ENCODE assay signal across 8 cellular contexts in genomic region chr12:49069507-49070346, GRCh38. TPM values are rescaled to one million over a fixed set of nuclear protein-coding genes. Genes with fewer than 3 reads are reported as not detected.
DNase-seq lines count a peak whose midpoint lies in the region; ATAC-seq and TF ChIP-seq lines count a peak whose summit lies in the region.

Gene RHEBL1, minus strand, starts transcription at chr12:49069979. Its CDS starts 194 bp downstream, at chr12:49069785.

- POLR2A ChIA-PET in OCI-LY7 (lab: Charles Lee): interaction anchor here (0.6 to 1.4 kb wide), 9 partner anchors 12 to 121 kb away, joined by 3 to 10 read pairs (median 5); partner anchors contain the start of genes ARF3 and TUBA1A

- no peaks in the 10 kb centered on the region for H3K27me3 ChIP-seq in mucosa of stomach (ENCODE audit: control insufficient read depth, insufficient read depth, low read length)

- ATAC-seq in GM21576 (IDR thresholded peaks at IDR 0.05; ENCODE audit: unreplicated experiment): peak; percentile 97

- H3K4me1 Mint-ChIP-seq in IgD-negative memory B cell: peaks cover 9 to 16% (median 10%) of the 10 kb centered on the region in 3 donors

- CTCF ChIA-PET in OCI-LY7 (lab: Charles Lee; ENCODE audit: unreplicated experiment): interaction anchor here (0.6 to 1.0 kb wide), 2 partner anchors 22 to 61 kb away, joined by 4 to 5 read pairs; partner anchors contain the start of gene TUBA1B

- peak within 1 kb of the TSS; percentile 60 for H3K9ac ChIP-seq in mucosa of stomach (ENCODE audit: low read length)

- BruUV-seq in OCI-LY7 (replicated peaks; lab: Mats Ljungman, UMichigan): no TSS peak

- no peaks in the 10 kb centered on the region for H4K20me1 ChIP-seq in OCI-LY7 (ENCODE audit: insufficient read depth, low read length)

- no peaks in the 10 kb centered on the region for H3K36me3 ChIP-seq in OCI-LY7 (ENCODE audit: insufficient read depth, low read length)
- no peaks in the 10 kb centered on the region for H3K36me3 ChIP-seq in mucosa of stomach (ENCODE audit: control insufficient read depth, insufficient read depth, low read length)

- no peaks in the 10 kb centered on the region for H3K27me3 Mint-ChIP-seq in IgD-negative memory B cell

- peak within 1 kb of the TSS; percentile 96 to 99 (median 98) for H3K4me3 Mint-ChIP-seq in IgD-negative memory B cell

- no peaks in the 10 kb centered on the region for H3K9me3 ChIP-seq in OCI-LY7 (ENCODE audit: low read length)
- H3K9me3 ChIP-seq in mucosa of stomach (ENCODE audit: control insufficient read depth, low read length): no peaks in the 10 kb centered on the region

- peaks cover 10% of the 10 kb centered on the region for H3K4me1 ChIP-seq in OCI-LY7 (ENCODE audit: insufficient read depth, low read length, poor library complexity, severe bottlenecking)
- H3K4me1 ChIP-seq in mucosa of stomach (ENCODE audit: control insufficient read depth, insufficient read depth, low read length): peaks cover 8% of the 10 kb centered on the region

- no peaks in the 10 kb centered on the region for H3K79me2 ChIP-seq in OCI-LY7 (ENCODE audit: insufficient read depth, low read depth, low read length)

- peak within 1 kb of the TSS; percentile 28 for H3K27ac ChIP-seq in OCI-LY7 (ENCODE audit: low read depth, low read length, poor library complexity, severe bottlenecking)

- H3K4me2 ChIP-seq in OCI-LY7 (ENCODE audit: low read length): peak within 1 kb of the TSS; percentile 84

- H3K36me3 Mint-ChIP-seq in IgD-negative memory B cell: no peaks in the 10 kb centered on the region

- TF ChIP-seq CTCF in OCI-LY7 (conservative IDR thresholded peaks at IDR 0.05; ENCODE audit: low read length) (peak; percentile 64), epithelial cell of esophagus (IDR thresholded peaks at IDR 0.05; ENCODE audit: insufficient read depth, low read depth, low read length, missing control alignments) (peak; percentile 34)

- DNase-seq in DMS53 (lab: John Stamatoyannopoulos, UW) (peak; percentile 99), OCI-LY7 (ENCODE audit: low spot score) (peak; percentile 98), activated T-cell treated with anti-CD3 and anti-CD28 coated beads for 1 hour (ENCODE audit: low read depth) (peak; percentile 96), epithelial cell of esophagus (ENCODE audit: low read depth) (peak; percentile 98)
- peak; percentile 95 to 96 for DNase-seq in stimulated activated CD8-positive, alpha-beta memory T cell treated with anti-CD3 and anti-CD28 coated beads, Interleukin-7, amount 100 ng/mL, for 1 hour (ENCODE audit: low read depth in 2 of 2)

- intact Hi-C loops in OCI-LY7 (cut with micrococcal nuclease; ENCODE audit: unreplicated experiment): no loop called here

- H2AFZ ChIP-seq in OCI-LY7 (ENCODE audit: low read length): peak within 1 kb of the TSS; percentile 93

- H3K9me2 ChIP-seq in OCI-LY7 (ENCODE audit: insufficient read depth, low read length): no peaks in the 10 kb centered on the region

- H3K27ac Mint-ChIP-seq in IgD-negative memory B cell: peak within 1 kb of the TSS; percentile 90 to 97 (median 94)

- H3K4me3 ChIP-seq in OCI-LY7 (ENCODE audit: low read depth, low read length, poor library complexity, severe bottlenecking) (peak within 1 kb of the TSS; percentile 83), epithelial cell of esophagus (ENCODE audit: low read length) (peak within 1 kb of the TSS; percentile 69), mucosa of stomach (ENCODE audit: low read length) (peak within 1 kb of the TSS; percentile 95)

- H3K9me3 Mint-ChIP-seq in IgD-negative memory B cell: no peaks in the 10 kb centered on the region

RNA-seq across cellular contexts. Expression of gene RHEBL1, which starts in this region (rescaled TPM):
- polyA plus RNA-seq in IgD-negative memory B cell: 3.2 TPM
- 3.0 and 3.7 TPM in 2 replicates for total RNA-seq in OCI-LY7 (2014; rRNA removed; shearing (Covaris generic))
- 3.1 and 3.4 TPM in 2 replicates for total RNA-seq in OCI-LY7 (2022)

Comparison
In these comparisons a context has a peak if more than half of its experiments do, and no peak if none do; other contexts are left out.
1. Peak in every context shown above with its lines: DNase-seq, ATAC-seq, H3K4me3 ChIP-seq and H3K27ac ChIP-seq.